Comparison of ENCODE assay signal across 8 cellular contexts in the genomic region with DNA sequence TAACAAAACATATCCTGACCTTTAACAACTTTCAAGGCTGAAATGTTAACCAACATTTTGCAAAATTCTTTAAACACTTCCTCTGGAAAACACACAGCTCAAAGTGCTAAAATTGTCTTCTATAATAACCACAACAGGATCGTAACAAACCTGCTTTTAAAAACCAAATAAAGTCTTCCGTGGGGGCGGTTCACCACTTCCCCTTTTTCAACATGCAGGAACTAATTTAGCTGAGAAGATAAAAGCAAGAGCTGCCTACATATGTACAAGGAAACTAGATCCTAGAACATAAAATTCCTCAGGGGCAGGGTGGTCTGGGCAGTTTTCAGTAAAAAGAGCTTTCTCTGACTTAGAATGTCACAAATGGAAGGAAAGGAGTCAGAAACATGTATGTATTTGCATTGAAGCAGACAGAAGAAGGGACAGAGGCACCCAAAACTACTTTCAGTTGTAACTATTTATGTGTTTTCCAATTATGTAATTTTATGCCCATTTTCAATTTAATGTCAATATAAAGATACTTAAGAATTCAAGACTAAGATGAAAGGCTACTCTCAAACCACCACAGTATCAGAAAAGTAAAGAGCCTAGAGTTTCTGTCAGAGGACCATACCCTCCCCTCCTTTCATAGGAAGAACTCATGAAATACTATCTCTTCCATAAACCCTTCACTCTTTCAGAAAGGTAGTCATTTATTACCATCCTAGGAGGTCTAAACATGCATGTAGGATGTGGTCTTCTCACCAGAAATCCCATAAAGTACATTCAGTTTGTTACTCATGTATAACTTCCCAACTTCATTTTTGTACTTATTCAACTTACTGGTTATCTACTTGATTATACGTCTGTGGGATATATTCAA.
A peak's percentile ranks its signal among the peaks of the same experiment; 100 is the strongest.
DNase-seq lines count a peak whose midpoint lies in the region; ATAC-seq lines count a peak whose summit lies in the region.

No MANE protein-coding gene starts in this region.

- H3K27ac Mint-ChIP-seq in central memory CD8-positive, alpha-beta T cell (ENCODE audit: low read depth), result peak overlapping the region; percentile 82
- H3K27ac Mint-ChIP-seq in stimulated activated naive B cell treated with anti-CD40 and anti-IgM and Interleukin-4, amounts not matched to agents 10 μg/mL and 1 μg/mL and 100 μg/mL, for 72 hours, result peak overlapping the region; percentile 85

- ATAC-seq in HG02678 (IDR thresholded peaks at IDR 0.05; ENCODE audit: unreplicated experiment), result peak; percentile 92
- ATAC-seq in central memory CD8-positive, alpha-beta T cell (replicated peaks; ENCODE audit: extremely low read depth, poor library complexity, severe bottlenecking), result peak; percentile 86
- peak; percentile 94 for ATAC-seq in stimulated activated naive B cell treated with anti-CD40 and anti-IgM and Interleukin-4, amounts not matched to agents 10 μg/mL and 1 μg/mL and 100 μg/mL, for 72 hours (replicated peaks)

- no peaks in the 10 kb centered on the region for H3K36me3 Mint-ChIP-seq in central memory CD8-positive, alpha-beta T cell (ENCODE audit: insufficient read depth)
- H3K36me3 Mint-ChIP-seq in stimulated activated naive B cell treated with anti-CD40 and anti-IgM and Interleukin-4, amounts not matched to agents 10 μg/mL and 1 μg/mL and 100 μg/mL, for 72 hours, result peaks cover 8 to 18% of the 10 kb centered on the region in 2 donors

- no peaks in the 10 kb centered on the region for H3K27me3 Mint-ChIP-seq in central memory CD8-positive, alpha-beta T cell
- no peaks in the 10 kb centered on the region for H3K27me3 Mint-ChIP-seq in stimulated activated naive B cell treated with anti-CD40 and anti-IgM and Interleukin-4, amounts not matched to agents 10 μg/mL and 1 μg/mL and 100 μg/mL, for 72 hours

- H3K9me3 Mint-ChIP-seq in central memory CD8-positive, alpha-beta T cell, result peaks cover 5% of the 10 kb centered on the region
- H3K9me3 Mint-ChIP-seq in stimulated activated naive B cell treated with anti-CD40 and anti-IgM and Interleukin-4, amounts not matched to agents 10 μg/mL and 1 μg/mL and 100 μg/mL, for 72 hours, result peaks cover 6 to 10% of the 10 kb centered on the region in 2 donors

- peaks cover 43% of the 10 kb centered on the region for H3K4me1 Mint-ChIP-seq in central memory CD8-positive, alpha-beta T cell
- peaks cover 30 to 42% of the 10 kb centered on the region in 2 donors for H3K4me1 Mint-ChIP-seq in stimulated activated naive B cell treated with anti-CD40 and anti-IgM and Interleukin-4, amounts not matched to agents 10 μg/mL and 1 μg/mL and 100 μg/mL, for 72 hours

- DNase-seq in activated T-cell treated with anti-CD3 and anti-CD28 coated beads for 1 hour (ENCODE audit: low read depth) (peak; percentile 5), NOMO-1 treated with DMSO at 0.1 percent for 48 hours (lab: John Stamatoyannopoulos, UW; ENCODE audit: unreplicated experiment) (peak; percentile 97), DMS79 treated with DMSO at 0.1 percent for 48 hours (lab: John Stamatoyannopoulos, UW) (no peak), 8988T (no peak)
- no peak for DNase-seq in activated T-cell treated with anti-CD3 and anti-CD28 coated beads, Interleukin-2, amount 50 U/mL, for 1 hour
- DNase-seq in central memory CD8-positive, alpha-beta T cell (ENCODE audit: low spot score in 2 of 2), result peak in 1 of 2 donors; percentile 18
- DNase-seq in stimulated activated naive B cell treated with anti-CD40 and anti-IgM and Interleukin-4, amounts not matched to agents 10 μg/mL and 1 μg/mL and 100 μg/mL, for 72 hours, result peak; percentile 50

- H3K4me3 Mint-ChIP-seq in central memory CD8-positive, alpha-beta T cell, result peak overlapping the region; percentile 60
- H3K4me3 Mint-ChIP-seq in stimulated activated naive B cell treated with anti-CD40 and anti-IgM and Interleukin-4, amounts not matched to agents 10 μg/mL and 1 μg/mL and 100 μg/mL, for 72 hours, result peak overlapping the region; percentile 66 to 69

Comparison
In these comparisons a context has a peak if more than half of its experiments do, and no peak if none do; other contexts are left out.
1. DNase-seq: peak in activated T-cell treated with anti-CD3 and anti-CD28 coated beads for 1 hour (single experiment), NOMO-1 treated with DMSO at 0.1 percent for 48 hours (single experiment) and stimulated activated naive B cell treated with anti-CD40 and anti-IgM and Interleukin-4, amounts not matched to agents 10 μg/mL and 1 μg/mL and 100 μg/mL, for 72 hours (single experiment); none in activated T-cell treated with anti-CD3 and anti-CD28 coated beads, Interleukin-2, amount 50 U/mL, for 1 hour (single experiment), DMS79 treated with DMSO at 0.1 percent for 48 hours (single experiment) and 8988T (single experiment).
2. Peak in every context shown above with its lines, with median percentiles within 50 percentile points of each other: ATAC-seq.